In genomic region chr4:113784497-113785254, GRCh38 we compare ENCODE assay signal across 11 cellular contexts. TPM values are rescaled to one million over a fixed set of nuclear protein-coding genes. Genes with fewer than 3 reads are reported as not detected.
DNase-seq lines count a peak whose midpoint lies in the region; ATAC-seq, FAIRE-seq and TF ChIP-seq lines count a peak whose summit lies in the region.
"Had no signal": no experiment of that assay in that cellular context is flagged by ENCODE, and none has a peak within 500 bp of the region (broad histone marks: within the 10 kb centered on the region; RNA-seq: fewer than 3 reads in every experiment).

No MANE protein-coding gene starts in this region.

- no peak for ATAC-seq in GM19023 (IDR thresholded peaks at IDR 0.05; ENCODE audit: unreplicated experiment)

- no peaks in the 10 kb centered on the region for H3K9me3 Mint-ChIP-seq in astrocyte (ENCODE audit: unreplicated experiment)
- H3K9me3 Mint-ChIP-seq: memory B cell had no signal

- H3K36me3 ChIP-seq in A673 (ENCODE audit: insufficient read depth, low read length, poor library complexity, severe bottlenecking) (no peaks in the 10 kb centered on the region), astrocyte (ENCODE audit: insufficient read depth, low read length) (no peaks in the 10 kb centered on the region), keratinocyte (ENCODE audit: control insufficient read depth in 2 of 2, extremely low read depth in 1 of 2, insufficient read depth in 2 of 2, low read length in 2 of 2) (no peaks in the 10 kb centered on the region), Peyer's patch (no peaks in the 10 kb centered on the region)

- H2AFZ ChIP-seq in astrocyte (ENCODE audit: low read depth, low read length) (no peak overlapping the region), keratinocyte (ENCODE audit: control insufficient read depth, low read length) (peak overlapping the region; percentile 4)

- intact Hi-C loops in A673 (cut with micrococcal nuclease; ENCODE audit: unreplicated experiment) = loop anchor here (1.0 to 10.0 kb wide), 2 partner anchors 121 to 290 kb away; no protein-coding TSS in a partner anchor

- H3K9me1 ChIP-seq in keratinocyte (ENCODE audit: control insufficient read depth, extremely low read depth, insufficient read depth, low read length) = no peaks in the 10 kb centered on the region

- no peak for TF ChIP-seq POLR2A in Peyer's patch (IDR thresholded peaks at IDR 0.05)

- peak overlapping the region; percentile 68 for H3K4me2 ChIP-seq in astrocyte (ENCODE audit: low read length)
- H3K4me2 ChIP-seq in keratinocyte (ENCODE audit: control insufficient read depth, extremely low read depth, insufficient read depth, low read depth, low read length) = peak overlapping the region; percentile 56

- H3K9ac ChIP-seq in astrocyte (ENCODE audit: low read length) = no peak overlapping the region
- H3K9ac ChIP-seq in keratinocyte (ENCODE audit: control insufficient read depth, extremely low read depth, insufficient read depth, low read length) = no peak overlapping the region

- BruUV-seq in A673 (replicated peaks; lab: Mats Ljungman, UMichigan) = no TSS peak

- CTCF ChIA-PET in A673 (lab: Charles Lee) = interaction anchor here (0.9 kb wide), 1 partner anchor 390 kb away, joined by 4 read pairs; no protein-coding TSS in a partner anchor

- H3K9me3 ChIP-seq in A673 (ENCODE audit: low read depth, low read length, poor library complexity, severe bottlenecking) = no peaks in the 10 kb centered on the region
- H3K9me3 ChIP-seq in astrocyte (ENCODE audit: insufficient read depth, low read depth, low read length) = no peaks in the 10 kb centered on the region
- H3K9me3 ChIP-seq in keratinocyte (ENCODE audit: control insufficient read depth, low read depth, low read length) = no peaks in the 10 kb centered on the region
- no peaks in the 10 kb centered on the region for H3K9me3 ChIP-seq in Peyer's patch

- no peak overlapping the region for H3K4me3 Mint-ChIP-seq in astrocyte (ENCODE audit: unreplicated experiment)
- H3K4me3 Mint-ChIP-seq: memory B cell had no signal

- peak overlapping the region; percentile 77 for H3K27ac Mint-ChIP-seq in astrocyte (ENCODE audit: unreplicated experiment)
- H3K27ac Mint-ChIP-seq: memory B cell had no signal

- dilution Hi-C loops in keratinocyte (cut with MboI; ENCODE audit: extremely low pct_ligation_motif_present, low sequenced_read_pairs) = no loop called here

- peak; percentile 70 for FAIRE-seq in HTR-8/SVneo (lab: Jason Lieb, UNC)
- FAIRE-seq in astrocyte (lab: Jason Lieb, UNC) = peak; percentile 98
- FAIRE-seq in keratinocyte (lab: Jason Lieb, UNC) = peak; percentile 93

- POLR2A ChIA-PET in A673 (lab: Charles Lee; ENCODE audit: low non-redundant PET) = no interaction called here

- H3K27ac ChIP-seq in A673 (ENCODE audit: low read depth, low read length, poor library complexity, severe bottlenecking) (no peak overlapping the region), astrocyte (ENCODE audit: low read depth, low read length) (peak overlapping the region; percentile 55), keratinocyte (ENCODE audit: control insufficient read depth, insufficient read depth, low read length) (peak overlapping the region; percentile 43), Peyer's patch (peak overlapping the region in 1 of 4 donors; percentile 14)

- H3K4me1 ChIP-seq in A673 (ENCODE audit: insufficient read depth, low read length, poor library complexity, severe bottlenecking) = peaks cover 7% of the 10 kb centered on the region
- peaks cover 13% of the 10 kb centered on the region for H3K4me1 ChIP-seq in astrocyte (ENCODE audit: insufficient read depth, low read length)
- peaks cover 12% of the 10 kb centered on the region for H3K4me1 ChIP-seq in keratinocyte (ENCODE audit: control insufficient read depth, extremely low read depth, insufficient read depth, low read length)
- no peaks in the 10 kb centered on the region for H3K4me1 ChIP-seq in Peyer's patch

- H4K20me1 ChIP-seq in astrocyte (ENCODE audit: insufficient read depth, low read length) = no peaks in the 10 kb centered on the region
- H4K20me1 ChIP-seq in keratinocyte (ENCODE audit: control insufficient read depth, extremely low read depth, insufficient read depth, low read length) = no peaks in the 10 kb centered on the region

- H3K27me3 Mint-ChIP-seq in astrocyte (ENCODE audit: low read depth, unreplicated experiment) = no peaks in the 10 kb centered on the region

- H3K27me3 ChIP-seq in A673 (replicated peaks; ENCODE audit: insufficient read depth, low read depth, low read length, poor library complexity) (no peaks in the 10 kb centered on the region), astrocyte (ENCODE audit: insufficient read depth, low read length) (no peaks in the 10 kb centered on the region), keratinocyte (ENCODE audit: control insufficient read depth, extremely low read depth, insufficient read depth, low read length) (no peaks in the 10 kb centered on the region), Peyer's patch (no peaks in the 10 kb centered on the region)

- TF ChIP-seq CTCF in A673 (conservative IDR thresholded peaks at IDR 0.05; ENCODE audit: low read depth, low read length) (no peak), astrocyte (IDR thresholded peaks at IDR 0.05; ENCODE audit: insufficient read depth, low read depth, low read length) (no peak), keratinocyte (optimal IDR thresholded peaks at IDR 0.05 in 1 of 3, IDR thresholded peaks at IDR 0.05 in 1 of 3, conservative IDR thresholded peaks at IDR 0.05 in 1 of 3; ENCODE audit: extremely low read depth in 1 of 3, insufficient read depth in 2 of 3, low read length in 3 of 3) (no peak), Peyer's patch (IDR thresholded peaks at IDR 0.05) (no peak)

- peaks cover 17% of the 10 kb centered on the region for H3K4me1 Mint-ChIP-seq in astrocyte (ENCODE audit: low read depth, unreplicated experiment)
- H3K4me1 Mint-ChIP-seq: memory B cell had no signal

- no peaks in the 10 kb centered on the region for H3K36me3 Mint-ChIP-seq in astrocyte (ENCODE audit: low read depth, unreplicated experiment)

- H3K79me2 ChIP-seq in astrocyte (ENCODE audit: insufficient read depth, low read length) (no peaks in the 10 kb centered on the region), keratinocyte (ENCODE audit: control insufficient read depth, insufficient read depth, low read length) (no peaks in the 10 kb centered on the region)

- DNase-seq in A673 (ENCODE audit: low spot score) = peak; percentile 80
- peak; percentile 42 for DNase-seq in HTR-8/SVneo (ENCODE audit: insufficient read length, low spot score)
- peak; percentile 99 for DNase-seq in astrocyte (ENCODE audit: low read depth)
- DNase-seq in keratinocyte (ENCODE audit: low read depth, low spot score) = peak; percentile 35
- no peak for DNase-seq in Peyer's patch
- DNase-seq in HK-2 (ENCODE audit: unreplicated experiment) = no peak
- no peak for DNase-seq in NK-92 (lab: John Stamatoyannopoulos, UW; ENCODE audit: unreplicated experiment)
- DNase-seq: DMS153, NCI-H2029 treated with DMSO at 0.1 percent for 48 hours had no signal

- H3K4me3 ChIP-seq in A673 (ENCODE audit: low read depth, low read length, poor library complexity, severe bottlenecking) (no peak overlapping the region), astrocyte (ENCODE audit: insufficient read depth, low read depth, low read length) (no peak overlapping the region), keratinocyte (ENCODE audit: control insufficient read depth in 2 of 3, extremely low read depth in 1 of 3, insufficient read depth in 2 of 3, low read depth in 1 of 3, low read length in 3 of 3) (peak overlapping the region in 2 of 3 experiments; percentile 14 to 37), Peyer's patch (no peak overlapping the region)

RNA-seq across cellular contexts. Expression of gene CAMK2D, which starts 23.1 kb away (rescaled TPM):
- total RNA-seq in A673 (2021) (34.7 and 35.8 TPM in 2 replicates), astrocyte (69.8 and 80.8 TPM in 2 replicates), Peyer's patch (100 to 1,000 TPM in 1 of 4 donors, 10 to 100 TPM in 3; 38.8 to 125 (median 63.5) TPM)
- polyA plus RNA-seq in keratinocyte = 13.2 to 18.8 TPM (median 16.7 TPM) in 3 replicates
- polyA plus RNA-seq in keratinocyte (2011; ENCODE audit: low read depth) = 64.7 TPM
- 8.1 and 18.3 TPM in 2 replicates for polyA plus RNA-seq in keratinocyte (2011; cell fraction: cytosol; rRNA removed)
- 12.2 and 16.2 TPM in 2 replicates for polyA plus RNA-seq in keratinocyte (2011; cell fraction: nucleus; rRNA removed)
- 12.1 and 30.6 TPM in 2 replicates for polyA plus RNA-seq in keratinocyte (2012; ENCODE audit: low replicate concordance)
- 6.4 to 40.9 TPM (median 28.5 TPM) in 3 replicates for polyA minus RNA-seq in keratinocyte
- polyA minus RNA-seq in keratinocyte (2011; cell fraction: cytosol; rRNA and poly(A)+ RNA removed) = 24.6 TPM
- 24.5 and 38.5 TPM in 2 replicates for polyA minus RNA-seq in keratinocyte (2011; cell fraction: nucleus; rRNA and poly(A)+ RNA removed)

Comparison
In these comparisons a context has a peak if more than half of its experiments do, and no peak if none do; other contexts are left out.
1. DNase-seq: peak in A673 (single experiment), HTR-8/SVneo (single experiment), astrocyte (single experiment) and keratinocyte (single experiment); none in Peyer's patch (0 of 3), HK-2 (single experiment) and NK-92 (single experiment).
2. H3K4me3 ChIP-seq: peak in keratinocyte (2 of 3); none in A673 (single experiment), astrocyte (single experiment) and Peyer's patch (0 of 4).